Comparison of ENCODE assay signal across 9 cellular contexts in the genomic region with DNA sequence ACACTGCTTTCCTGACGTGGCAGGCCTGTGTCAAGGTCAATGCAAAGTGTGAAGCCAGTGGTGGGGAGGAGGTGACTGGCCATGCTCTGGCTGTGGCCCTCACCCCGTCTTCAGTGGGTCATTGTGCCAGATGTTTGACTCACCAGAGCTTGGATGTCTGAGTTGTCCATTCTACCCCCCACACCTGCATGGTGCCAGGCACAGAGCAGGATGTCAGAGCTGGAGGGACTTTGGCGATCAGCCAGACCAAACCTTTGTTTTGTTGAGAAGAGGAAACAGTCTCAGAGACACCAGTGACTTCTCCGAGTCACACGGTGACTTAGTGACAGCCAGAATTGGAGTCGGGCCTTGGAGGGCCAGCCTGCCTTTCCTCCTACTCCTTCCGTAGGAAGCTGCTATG. TPM values are rescaled to one million over a fixed set of nuclear protein-coding genes. Genes with fewer than 3 reads are reported as not detected.
DNase-seq lines count a peak whose midpoint lies in the region; ATAC-seq and TF ChIP-seq lines count a peak whose summit lies in the region.
"Had no signal": no experiment of that assay in that cellular context is flagged by ENCODE, and none has a peak within 500 bp of the region (broad histone marks: within the 10 kb centered on the region; RNA-seq: fewer than 3 reads in every experiment).

No MANE protein-coding gene starts in this region.

- no peak overlapping the region for H3K4me3 ChIP-seq in mucosa of descending colon

- peak; percentile 1 for DNase-seq in DMS79 treated with DMSO at 0.1 percent for 48 hours (lab: John Stamatoyannopoulos, UW)
- no peak for DNase-seq in DMS79 (lab: John Stamatoyannopoulos, UW)
- DNase-seq in UCSD-AML1 (lab: John Stamatoyannopoulos, UW; ENCODE audit: unreplicated experiment): peak; percentile 41
- no peak for DNase-seq in mucosa of descending colon
- no peak for DNase-seq in anterior cingulate cortex (lab: John Stamatoyannopoulos, UW)
- DNase-seq in NOMO-1 (lab: John Stamatoyannopoulos, UW; ENCODE audit: unreplicated experiment in 2 of 2): no peak
- DNase-seq: H9 had no signal

- no peaks in the 10 kb centered on the region for H3K4me1 ChIP-seq in mucosa of descending colon (ENCODE audit: low read depth)

- no peak for TF ChIP-seq CTCF in mucosa of descending colon (IDR thresholded peaks at IDR 0.05)

- no peak for TF ChIP-seq RAD21 in Ishikawa (IDR thresholded peaks at IDR 0.05; ENCODE audit: low read depth)

- no peak; the same call in 1 of the 2 replicates for TF ChIP-seq EP300 in Ishikawa (IDR thresholded peaks at IDR 0.05; ENCODE audit: borderline replicate concordance)

- peaks cover 10% of the 10 kb centered on the region for H3K9me3 ChIP-seq in mucosa of descending colon

- H3K36me3 ChIP-seq in mucosa of descending colon (ENCODE audit: low read depth): no peaks in the 10 kb centered on the region

- intact Hi-C loops in mucosa of descending colon (cut with DNase I, micrococcal nuclease): no loop called here

- ATAC-seq in mucosa of descending colon (peak; percentile 43), GM18517 (IDR thresholded peaks at IDR 0.05; ENCODE audit: unreplicated experiment) (no peak)

TF ChIP-seq in Ishikawa, 13 proteins besides CTCF, POLR2A, EP300 and RAD21:
- no peak for TF ChIP-seq TEAD4 (IDR thresholded peaks at IDR 0.05)
- TF ChIP-seq, protein P1, sequence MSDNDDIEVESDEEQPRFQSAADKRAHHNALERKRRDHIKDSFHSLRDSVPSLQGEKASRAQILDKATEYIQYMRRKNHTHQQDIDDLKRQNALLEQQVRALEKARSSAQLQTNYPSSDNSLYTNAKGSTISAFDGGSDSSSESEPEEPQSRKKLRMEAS (IDR thresholded peaks at IDR 0.05): peak; percentile 42; the same call in 1 of the 2 replicates
- TF ChIP-seq NFIC (IDR thresholded peaks at IDR 0.05): peak; percentile 78
- TF ChIP-seq TAF1 (IDR thresholded peaks at IDR 0.05; ENCODE audit: low read depth): no peak
- TF ChIP-seq CEBPB (IDR thresholded peaks at IDR 0.05): no peak
TF ChIP-seq in Ishikawa: peak in this region for 2.

RNA-seq across cellular contexts. Expression of a gene that starts 49.5 kb away (rescaled TPM):
- 10 to 100 TPM; 11.5 to 18.5 (median 12.8) TPM for total RNA-seq in mucosa of descending colon

Comparison
In these comparisons a context has a peak if more than half of its experiments do, and no peak if none do; other contexts are left out.
1. DNase-seq: peak in DMS79 treated with DMSO at 0.1 percent for 48 hours (single experiment) and UCSD-AML1 (single experiment); none in DMS79 (single experiment), mucosa of descending colon (0 of 3), anterior cingulate cortex (0 of 58) and NOMO-1 (0 of 2).